In genomic region chr19:45153339-45154063, GRCh38 we compare ENCODE assay signal across 8 cellular contexts. TPM values are rescaled to one million over a fixed set of nuclear protein-coding genes. Genes with fewer than 3 reads are reported as not detected.
DNase-seq lines count a peak whose midpoint lies in the region; ATAC-seq and TF ChIP-seq lines count a peak whose summit lies in the region.

No MANE protein-coding gene starts in this region.

- peak; percentile 60 for ATAC-seq in Right ventricle myocardium inferior
- ATAC-seq in omental fat pad (ENCODE audit: low FRiP score) = peak; percentile 54
- ATAC-seq in HG03025 (IDR thresholded peaks at IDR 0.05; ENCODE audit: low FRiP score, unreplicated experiment) = no peak
- no peak for ATAC-seq in GM21723 (IDR thresholded peaks at IDR 0.05; ENCODE audit: unreplicated experiment)

- DNase-seq in Right ventricle myocardium inferior (ENCODE audit: missing footprints) (no peak), cardiac septum (ENCODE audit: low spot score) (no peak), germinal center (ENCODE audit: low spot score) (peak; percentile 46), omental fat pad (ENCODE audit: low spot score) (no peak), HuH-7 (ENCODE audit: low spot score) (no peak)
- DNase-seq in activated T-helper 2 cell treated with anti-CD3 and anti-CD28 coated beads, Interferon-gamma antibody, Interleukin-2, Interleukin-4, amounts not matched to agents 10 μg/mL and 5 μg/mL and 100 μg/mL, durations not matched to agents 14 hours and 24 hours and 36 hours (ENCODE audit: low spot score) = peak; percentile 24

- H3K36me3 Mint-ChIP-seq in activated T-helper 2 cell treated with anti-CD3 and anti-CD28 coated beads, Interferon-gamma antibody, Interleukin-2, Interleukin-4, amounts not matched to agents 10 μg/mL and 5 μg/mL and 100 μg/mL, durations not matched to agents 14 hours and 24 hours and 36 hours (ENCODE audit: low read depth) = peaks cover 3% of the 10 kb centered on the region

- H3K4me3 Mint-ChIP-seq in activated T-helper 2 cell treated with anti-CD3 and anti-CD28 coated beads, Interferon-gamma antibody, Interleukin-2, Interleukin-4, amounts not matched to agents 10 μg/mL and 5 μg/mL and 100 μg/mL, durations not matched to agents 14 hours and 24 hours and 36 hours (ENCODE audit: low read depth) = peak overlapping the region; percentile 42

- intact Hi-C loops in Right ventricle myocardium inferior (cut with DNase I) (no loop called here), cardiac septum (cut with DNase I) (no loop called here)
- intact Hi-C loops in activated T-helper 2 cell treated with anti-CD3 and anti-CD28 coated beads, Interferon-gamma antibody, Interleukin-2, Interleukin-4, amounts not matched to agents 10 μg/mL and 5 μg/mL and 100 μg/mL, durations not matched to agents 14 hours and 24 hours and 36 hours (cut with micrococcal nuclease) = no loop called here

- no peak overlapping the region for H3K27ac Mint-ChIP-seq in activated T-helper 2 cell treated with anti-CD3 and anti-CD28 coated beads, Interferon-gamma antibody, Interleukin-2, Interleukin-4, amounts not matched to agents 10 μg/mL and 5 μg/mL and 100 μg/mL, durations not matched to agents 14 hours and 24 hours and 36 hours

- H3K9me3 Mint-ChIP-seq in activated T-helper 2 cell treated with anti-CD3 and anti-CD28 coated beads, Interferon-gamma antibody, Interleukin-2, Interleukin-4, amounts not matched to agents 10 μg/mL and 5 μg/mL and 100 μg/mL, durations not matched to agents 14 hours and 24 hours and 36 hours = no peaks in the 10 kb centered on the region

- no peak for TF ChIP-seq CTCF in omental fat pad (IDR thresholded peaks at IDR 0.05)

- H3K4me1 Mint-ChIP-seq in activated T-helper 2 cell treated with anti-CD3 and anti-CD28 coated beads, Interferon-gamma antibody, Interleukin-2, Interleukin-4, amounts not matched to agents 10 μg/mL and 5 μg/mL and 100 μg/mL, durations not matched to agents 14 hours and 24 hours and 36 hours (ENCODE audit: low read depth) = peaks cover 18% of the 10 kb centered on the region

- peaks cover 20% of the 10 kb centered on the region for H3K27me3 Mint-ChIP-seq in activated T-helper 2 cell treated with anti-CD3 and anti-CD28 coated beads, Interferon-gamma antibody, Interleukin-2, Interleukin-4, amounts not matched to agents 10 μg/mL and 5 μg/mL and 100 μg/mL, durations not matched to agents 14 hours and 24 hours and 36 hours (ENCODE audit: low read depth)

RNA-seq across cellular contexts. Expression of gene NKPD1, which starts 7.3 kb away (rescaled TPM):
- total RNA-seq in Right ventricle myocardium inferior (not detected), cardiac septum (not detected), omental fat pad (under 1 TPM in 2 of 4 donors, not detected in 2; 0.19 to 0.72 TPM)
- 0.07 and 0.09 TPM in 2 replicates for total RNA-seq in activated T-helper 2 cell treated with anti-CD3 and anti-CD28 coated beads, Interferon-gamma antibody, Interleukin-2, Interleukin-4, amounts not matched to agents 10 μg/mL and 5 μg/mL and 100 μg/mL, durations not matched to agents 14 hours and 24 hours and 36 hours

RNA-seq across cellular contexts. Expression of gene TRAPPC6A, which starts 24.5 kb away (rescaled TPM):
- 14.2 TPM for total RNA-seq in Right ventricle myocardium inferior
- 19.9 TPM for total RNA-seq in cardiac septum
- 27.4 and 31.4 TPM in 2 replicates for total RNA-seq in activated T-helper 2 cell treated with anti-CD3 and anti-CD28 coated beads, Interferon-gamma antibody, Interleukin-2, Interleukin-4, amounts not matched to agents 10 μg/mL and 5 μg/mL and 100 μg/mL, durations not matched to agents 14 hours and 24 hours and 36 hours
- total RNA-seq in omental fat pad = 10 to 100 TPM; 20.8 to 30.4 (median 23.8) TPM

RNA-seq across cellular contexts. Expression of gene BLOC1S3, which starts 25.1 kb away (rescaled TPM):
- total RNA-seq in Right ventricle myocardium inferior = 5.2 TPM
- 5.0 TPM for total RNA-seq in cardiac septum
- total RNA-seq in activated T-helper 2 cell treated with anti-CD3 and anti-CD28 coated beads, Interferon-gamma antibody, Interleukin-2, Interleukin-4, amounts not matched to agents 10 μg/mL and 5 μg/mL and 100 μg/mL, durations not matched to agents 14 hours and 24 hours and 36 hours = 9.7 and 10.8 TPM in 2 replicates
- 10 to 100 TPM in 1 of 4 donors, 1 to 10 TPM in 3; 6.4 to 13.1 (median 8.2) TPM for total RNA-seq in omental fat pad

Comparison
In these comparisons a context has a peak if more than half of its experiments do, and no peak if none do; other contexts are left out.
1. ATAC-seq: peak in Right ventricle myocardium inferior (single experiment) and omental fat pad (single experiment); none in HG03025 (single experiment) and GM21723 (single experiment).
2. DNase-seq: peak in activated T-helper 2 cell treated with anti-CD3 and anti-CD28 coated beads, Interferon-gamma antibody, Interleukin-2, Interleukin-4, amounts not matched to agents 10 μg/mL and 5 μg/mL and 100 μg/mL, durations not matched to agents 14 hours and 24 hours and 36 hours (single experiment) and germinal center (single experiment); none in Right ventricle myocardium inferior (single experiment), cardiac septum (single experiment), omental fat pad (single experiment) and HuH-7 (single experiment).